18 cellular contexts compared by ENCODE assay signal in the genomic region with DNA sequence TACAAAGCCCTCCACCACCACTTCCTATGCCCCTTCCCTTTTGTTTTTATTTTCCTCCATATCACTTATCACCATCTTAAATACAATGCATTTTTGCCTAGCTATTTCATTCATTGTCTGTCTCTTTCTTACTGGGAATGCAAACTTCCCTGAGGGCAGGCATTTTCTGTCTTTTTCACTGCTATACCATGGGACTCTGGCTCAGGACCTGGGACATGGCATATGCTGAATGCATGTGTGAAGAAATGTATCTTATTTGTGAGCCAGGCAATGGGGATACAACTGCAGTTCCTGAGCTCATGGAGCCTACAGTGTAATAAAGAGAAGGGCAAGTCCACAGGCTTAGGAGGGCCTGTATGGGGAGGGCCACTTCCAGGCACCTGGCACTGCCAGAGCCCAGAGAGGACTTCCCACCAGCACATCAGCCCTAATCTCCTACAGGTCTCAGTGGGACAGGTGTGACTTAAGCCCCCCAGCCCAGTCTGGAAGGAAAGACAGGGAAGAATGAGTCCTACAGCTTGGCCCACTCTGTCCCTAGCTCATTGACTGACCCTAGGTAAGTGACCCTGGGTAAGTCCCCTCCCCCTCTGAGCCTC. TPM values are rescaled to one million over a fixed set of nuclear protein-coding genes. Genes with fewer than 3 reads are reported as not detected.
"Had no signal": no experiment of that assay in that cellular context is flagged by ENCODE, and none has a peak within 500 bp of the region (broad histone marks: within the 10 kb centered on the region; RNA-seq: fewer than 3 reads in every experiment).

No MANE protein-coding gene starts in this region.

- H3K9me3 ChIP-seq: esophagus muscularis mucosa, ovary, SJSA1, transverse colon had no signal

- H3K9me3 Mint-ChIP-seq: activated CD4-positive, alpha-beta T cell treated with anti-CD3 and anti-CD28 coated beads, Interleukin-2, amount 10 ng/mL, durations not matched to agents 24 days and 14 days; activated naive CD8-positive, alpha-beta T cell treated with anti-CD3 and anti-CD28 coated beads, Interleukin-2, amount 50 U/mL, for 24 hours; neural progenitor cell had no signal

- H3K4me3 Mint-ChIP-seq: activated CD4-positive, alpha-beta T cell treated with anti-CD3 and anti-CD28 coated beads, Interleukin-2, amount 10 ng/mL, durations not matched to agents 24 days and 14 days; activated naive CD8-positive, alpha-beta T cell treated with anti-CD3 and anti-CD28 coated beads, Interleukin-2, amount 50 U/mL, for 24 hours had no signal

- H3K27me3 Mint-ChIP-seq: activated CD4-positive, alpha-beta T cell treated with anti-CD3 and anti-CD28 coated beads, Interleukin-2, amount 10 ng/mL, durations not matched to agents 24 days and 14 days; activated naive CD8-positive, alpha-beta T cell treated with anti-CD3 and anti-CD28 coated beads, Interleukin-2, amount 50 U/mL, for 24 hours had no signal

- H3K4me1 Mint-ChIP-seq: activated CD4-positive, alpha-beta T cell treated with anti-CD3 and anti-CD28 coated beads, Interleukin-2, amount 10 ng/mL, durations not matched to agents 24 days and 14 days; activated naive CD8-positive, alpha-beta T cell treated with anti-CD3 and anti-CD28 coated beads, Interleukin-2, amount 50 U/mL, for 24 hours had no signal

- DNase-seq: activated CD4-positive, alpha-beta T cell treated with anti-CD3 and anti-CD28 coated beads, Interleukin-2, amount 10 ng/mL, durations not matched to agents 24 days and 14 days; activated CD4-positive, CD25-positive, alpha-beta regulatory T cell; activated naive CD4-positive, alpha-beta T cell; activated naive CD8-positive, alpha-beta T cell treated with anti-CD3 and anti-CD28 coated beads, Interleukin-2, amount 50 U/mL, for 24 hours; hippocampal formation; stimulated activated CD4-positive, alpha-beta T cell treated with anti-CD3 and anti-CD28 coated beads, Interleukin-12 subunit alpha, Interleukin-12 subunit beta, amount 100 ng/mL, for 4 hours; stimulated activated CD4-positive, alpha-beta T cell treated with anti-CD3 and anti-CD28 coated beads, Interleukin-2, amount 100 ng/mL, for 24 hours; T-helper 2 cell; transverse colon had no signal

- H3K4me1 ChIP-seq: neural progenitor cell, SJSA1 had no signal

- H3K36me3 ChIP-seq: neural progenitor cell, ovary, SJSA1 had no signal

- ATAC-seq: activated naive CD8-positive, alpha-beta T cell treated with anti-CD3 and anti-CD28 coated beads, Interleukin-2, amount 50 U/mL, for 24 hours had no signal

- H3K27ac Mint-ChIP-seq: activated CD4-positive, alpha-beta T cell treated with anti-CD3 and anti-CD28 coated beads, Interleukin-2, amount 10 ng/mL, durations not matched to agents 24 days and 14 days; activated naive CD8-positive, alpha-beta T cell treated with anti-CD3 and anti-CD28 coated beads, Interleukin-2, amount 50 U/mL, for 24 hours had no signal

- H3K36me3 Mint-ChIP-seq: neural progenitor cell had no signal

- H3K27ac ChIP-seq: esophagus muscularis mucosa, neural progenitor cell, ovary, SJSA1, transverse colon had no signal

- H3K4me3 ChIP-seq: esophagus muscularis mucosa, neural progenitor cell, ovary, SJSA1, transverse colon had no signal

- H3K27me3 ChIP-seq: esophagus muscularis mucosa, neural progenitor cell, ovary, SJSA1, transverse colon had no signal

RNA-seq across cellular contexts. Expression of gene MDFI, which starts 53.9 kb away (rescaled TPM):
- total RNA-seq: activated CD4-positive, alpha-beta T cell treated with anti-CD3 and anti-CD28 coated beads, Interleukin-2, amount 10 ng/mL, durations not matched to agents 24 days and 14 days; myocyte; SJSA1 had no signal

RNA-seq across cellular contexts. Expression of gene PGC, which starts 55.0 kb away (rescaled TPM):
- total RNA-seq: activated CD4-positive, alpha-beta T cell treated with anti-CD3 and anti-CD28 coated beads, Interleukin-2, amount 10 ng/mL, durations not matched to agents 24 days and 14 days; astrocyte; glomerular endothelial cell; kidney epithelial cell; liver; myocyte; SJSA1 had no signal
